8 cellular contexts compared by ENCODE assay signal in the genomic region with DNA sequence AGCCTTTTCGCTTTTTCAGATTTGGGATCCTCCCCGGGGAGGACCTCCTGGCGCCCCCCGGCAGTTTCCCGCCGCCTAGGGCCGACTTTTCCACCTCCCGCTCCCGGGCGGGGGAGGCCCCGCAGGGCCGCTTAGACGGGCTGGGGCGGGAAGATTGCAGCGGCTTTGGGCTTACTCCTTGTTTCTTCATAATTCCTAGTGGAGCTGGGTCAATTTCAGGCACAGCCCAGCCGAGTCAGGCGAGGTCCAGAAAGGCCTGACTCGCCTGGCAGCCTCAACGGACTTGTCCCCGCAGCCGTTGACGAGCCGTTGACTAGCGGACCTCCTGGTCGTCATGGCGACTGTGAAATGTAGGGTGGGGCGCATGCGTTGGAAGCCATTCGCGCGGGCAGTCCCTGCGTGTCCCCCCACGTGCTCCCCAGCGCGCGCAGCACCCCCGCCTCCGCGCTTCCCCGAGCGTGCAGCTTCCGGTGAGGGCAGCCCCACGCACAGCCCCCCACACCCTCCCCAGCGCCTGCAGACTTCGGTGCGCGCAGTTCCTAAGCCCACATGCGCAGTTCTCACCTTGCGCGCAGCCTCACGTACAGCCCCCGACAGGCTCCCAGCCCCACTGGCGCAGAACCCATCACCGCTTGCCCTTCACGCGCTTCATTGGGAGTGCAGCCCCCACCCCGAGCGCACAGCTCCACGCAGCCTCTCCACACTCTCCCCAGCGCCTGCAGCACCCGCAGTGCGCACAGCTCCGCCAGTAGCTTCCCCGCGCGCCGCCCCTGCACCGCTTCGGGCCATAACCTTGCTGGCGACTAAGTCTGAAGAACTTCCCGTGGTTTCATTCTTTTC. TPM values are rescaled to one million over a fixed set of nuclear protein-coding genes. Genes with fewer than 3 reads are reported as not detected.
DNase-seq lines count a peak whose midpoint lies in the region; ATAC-seq and TF ChIP-seq lines count a peak whose summit lies in the region.
"Not testable (repeated sequence)": the region's sequence is repeated elsewhere in the genome, so short reads cannot be mapped to it uniquely, and the experiment has no call there.

No MANE protein-coding gene starts in this region.

- H3K9ac ChIP-seq in smooth muscle cell (ENCODE audit: low read depth) = not testable (repeated sequence)

- not testable (repeated sequence) for H3K27me3 ChIP-seq in AG04450 (ENCODE audit: control insufficient read depth, insufficient read depth, low read length)
- peaks cover 22% of the 10 kb centered on the region for H3K27me3 ChIP-seq in smooth muscle cell (ENCODE audit: low read depth)

- peak; percentile 88 for ATAC-seq in GM19025 (IDR thresholded peaks at IDR 0.05; ENCODE audit: low read depth, unreplicated experiment)
- ATAC-seq in HG03159 (IDR thresholded peaks at IDR 0.05; ENCODE audit: unreplicated experiment) = peak; percentile 92
- peak; percentile 89 to 92 for ATAC-seq in activated CD4-positive, CD25-positive, alpha-beta regulatory T cell treated with anti-CD3 and anti-CD28 coated beads, Interleukin-2, amount 50 U/mL, for 24 hours

- H3K4me1 ChIP-seq in smooth muscle cell (ENCODE audit: low read depth) = not testable (repeated sequence)

- H4K20me1 ChIP-seq in smooth muscle cell (ENCODE audit: low read depth) = not testable (repeated sequence)

- not testable (repeated sequence) for H3K36me3 ChIP-seq in smooth muscle cell (ENCODE audit: low read depth)

- peak overlapping the region; percentile 65 for H3K4me3 ChIP-seq in AG04450 (ENCODE audit: low read depth, low read length)
- H3K4me3 ChIP-seq in cardiac fibroblast (replicated peaks in 1 of 2; ENCODE audit: low read depth in 2 of 2, low read length in 2 of 2) = peak overlapping the region; percentile 57 to 64
- H3K4me3 ChIP-seq in smooth muscle cell = peak overlapping the region; percentile 73

- POLR2A ChIA-PET in AG04450 (lab: Yijun Ruan, JAX) = interaction anchor here (0.9 kb wide), 1 partner anchor 17 kb away, joined by 4 read pairs; the partner anchor contains the start of gene PMPCB

- CTCF ChIA-PET in AG04450 (lab: Charles Lee) = not testable (repeated sequence)

- peak overlapping the region; percentile 95 for H2AFZ ChIP-seq in smooth muscle cell (ENCODE audit: low read depth)

- H3K27ac ChIP-seq in AG04450 (ENCODE audit: low read depth, low read length); smooth muscle cell (ENCODE audit: low read depth): not testable (repeated sequence)

- not testable (repeated sequence) for H3F3A ChIP-seq in smooth muscle cell (ENCODE audit: low read depth)

- TF ChIP-seq CTCF in AG04450 (IDR thresholded peaks at IDR 0.05; ENCODE audit: low read depth, low read length); cardiac fibroblast (IDR thresholded peaks at IDR 0.05; ENCODE audit: low read depth, low read length); smooth muscle cell (IDR thresholded peaks at IDR 0.05; ENCODE audit: borderline replicate concordance, insufficient read depth, poor library complexity, severe bottlenecking): not testable (repeated sequence)

- DNase-seq in AG04450 (ENCODE audit: low read depth, low spot score); smooth muscle cell (lab: John Stamatoyannopoulos, UW; ENCODE audit: unreplicated experiment): not testable (repeated sequence)
- DNase-seq in NCI-H2196 (lab: John Stamatoyannopoulos, UW; ENCODE audit: unreplicated experiment) (peak; percentile 82), cardiac fibroblast (ENCODE audit: low read depth in 2 of 2) (peak; percentile 64 to 75), iris pigment epithelial cell (ENCODE audit: low read depth) (peak; percentile 58)

- 1% methylated on average over 57 of the region's 71 CpGs for WGBS in smooth muscle cell (ENCODE audit: low lambda C conversion rate)

- H3K4me2 ChIP-seq in smooth muscle cell = peak overlapping the region; percentile 86

- H3K9me3 ChIP-seq in AG04450 (ENCODE audit: control insufficient read depth, insufficient read depth, low read length); smooth muscle cell (replicated peaks; ENCODE audit: low read depth): not testable (repeated sequence)

- H3K79me2 ChIP-seq in smooth muscle cell (ENCODE audit: low read depth) = not testable (repeated sequence)

RNA-seq across cellular contexts. Expression of gene PMPCB, which starts 17.1 kb away (rescaled TPM):
- 77.6 and 91.9 TPM in 2 replicates for polyA plus RNA-seq in AG04450 (2011; rRNA removed)
- 31.5 and 37.7 TPM in 2 replicates for polyA minus RNA-seq in AG04450 (2011; rRNA and poly(A)+ RNA removed)
- 53.2 and 60.2 TPM in 2 replicates for total RNA-seq in smooth muscle cell
- 42.9 and 46.1 TPM in 2 replicates for polyA plus RNA-seq in smooth muscle cell
